Comparison of ENCODE assay signal across 29 cellular contexts in genomic region chr11:69538840-69539239, GRCh38. TPM values are rescaled to one million over a fixed set of nuclear protein-coding genes. Genes with fewer than 3 reads are reported as not detected.
DNase-seq lines count a peak whose midpoint lies in the region; ATAC-seq, FAIRE-seq and TF ChIP-seq lines count a peak whose summit lies in the region.
"Had no signal": no experiment of that assay in that cellular context is flagged by ENCODE, and none has a peak within 500 bp of the region (broad histone marks: within the 10 kb centered on the region; RNA-seq: fewer than 3 reads in every experiment).

No MANE protein-coding gene starts in this region.

- no peak overlapping the region for H3K4me2 ChIP-seq in A549
- H3K4me2 ChIP-seq in SK-N-SH = no peak overlapping the region

- ATAC-seq in A549 = no peak
- ATAC-seq in left cardiac atrium = peak; percentile 21 to 37
- ATAC-seq in HG03039 (IDR thresholded peaks at IDR 0.05; ENCODE audit: unreplicated experiment) = no peak
- no peak for ATAC-seq in HG02885 (IDR thresholded peaks at IDR 0.05; ENCODE audit: poor library complexity, unreplicated experiment)
- ATAC-seq in activated T-cell treated with anti-CD3 and anti-CD28 coated beads, Interleukin-2, amount 50 U/mL, for 4 hours = no peak
- ATAC-seq: activated T-helper 17 cell treated with anti-CD3 and anti-CD28 coated beads, Interleukin-2, amount 50 U/mL, for 72 hours had no signal

- no peaks in the 10 kb centered on the region for H3K9me3 Mint-ChIP-seq in activated T-cell treated with anti-CD3 and anti-CD28 coated beads, Interleukin-2, amount 50 U/mL, for 4 hours
- H3K9me3 Mint-ChIP-seq: activated naive CD8-positive, alpha-beta T cell treated with anti-CD3 and anti-CD28 coated beads, Interleukin-2, amount 10 ng/mL, durations not matched to agents 7 days and 5 days; activated T-helper 17 cell treated with anti-CD3 and anti-CD28 coated beads, Interleukin-2, amount 50 U/mL, for 72 hours; nephron progenitor cell; stimulated activated naive B cell treated with anti-CD40 and anti-IgM and Interleukin-4, amounts not matched to agents 10 μg/mL and 1 μg/mL and 100 μg/mL, for 72 hours had no signal

- no peaks in the 10 kb centered on the region for H3K36me3 Mint-ChIP-seq in activated T-cell treated with anti-CD3 and anti-CD28 coated beads, Interleukin-2, amount 50 U/mL, for 4 hours (ENCODE audit: insufficient read depth)
- H3K36me3 Mint-ChIP-seq: activated naive CD8-positive, alpha-beta T cell treated with anti-CD3 and anti-CD28 coated beads, Interleukin-2, amount 10 ng/mL, durations not matched to agents 7 days and 5 days had no signal

- H3K27me3 Mint-ChIP-seq in activated T-cell treated with anti-CD3 and anti-CD28 coated beads, Interleukin-2, amount 50 U/mL, for 4 hours (ENCODE audit: low read depth) = peaks cover 20% of the 10 kb centered on the region
- H3K27me3 Mint-ChIP-seq: activated naive CD8-positive, alpha-beta T cell treated with anti-CD3 and anti-CD28 coated beads, Interleukin-2, amount 10 ng/mL, durations not matched to agents 7 days and 5 days had no signal

- no peaks in the 10 kb centered on the region for H3K9me2 ChIP-seq in SK-N-SH

- TF ChIP-seq CTCF in A549 (IDR thresholded peaks at IDR 0.05) (no peak), SK-N-SH (IDR thresholded peaks at IDR 0.05) (no peak)

- H3F3A ChIP-seq in SK-N-SH (replicated peaks; ENCODE audit: insufficient read depth) = no peaks in the 10 kb centered on the region

- TF ChIP-seq EP300 in A549 (IDR thresholded peaks at IDR 0.05) = no peak
- TF ChIP-seq EP300 in SK-N-SH (IDR thresholded peaks at IDR 0.05; ENCODE audit: borderline replicate concordance in 1 of 2, low read depth in 1 of 2, low read length in 1 of 2) = no peak

- H3K9me3 ChIP-seq in A549 = no peaks in the 10 kb centered on the region
- no peaks in the 10 kb centered on the region for H3K9me3 ChIP-seq in SK-N-SH
- H3K9me3 ChIP-seq: pancreas, SJSA1, thoracic aorta had no signal

- intact Hi-C loops in left cardiac atrium (cut with DNase I) (loop anchor here in 1 of 2 donors (10.0 kb wide), 1 partner anchor 234 kb away; no protein-coding TSS in a partner anchor), posterior vena cava (cut with DNase I) (no loop called here)

- WGBS in A549 (ENCODE audit: missing lambda C conversion rate) = 89% methylated on average over 8 of the region's 8 CpGs
- WGBS in SK-N-SH (ENCODE audit: low lambda C conversion rate) = 94% methylated on average over 5 of the region's 8 CpGs

- CTCF ChIA-PET in A549 (lab: Yijun Ruan, JAX) (no interaction called here), SK-N-SH (lab: Yijun Ruan, JAX) (no interaction called here)

- no peaks in the 10 kb centered on the region for H3K36me3 ChIP-seq in SK-N-SH (replicated peaks in 1 of 2; ENCODE audit: control insufficient read depth in 1 of 2, insufficient read depth in 2 of 2, low read length in 1 of 2)
- H3K36me3 ChIP-seq: pancreas, SJSA1, thoracic aorta had no signal

- H3K4me3 Mint-ChIP-seq in activated T-cell treated with anti-CD3 and anti-CD28 coated beads, Interleukin-2, amount 50 U/mL, for 4 hours = no peak overlapping the region
- H3K4me3 Mint-ChIP-seq: activated naive CD8-positive, alpha-beta T cell treated with anti-CD3 and anti-CD28 coated beads, Interleukin-2, amount 10 ng/mL, durations not matched to agents 7 days and 5 days; activated T-helper 17 cell treated with anti-CD3 and anti-CD28 coated beads, Interleukin-2, amount 50 U/mL, for 72 hours; nephron progenitor cell had no signal

- no peak for DNase-seq in A549 (ENCODE audit: low read depth in 1 of 2, low spot score in 1 of 2)
- peak; percentile 56 for DNase-seq in SK-N-SH
- DNase-seq in left cardiac atrium = peak; percentile 20
- DNase-seq in posterior vena cava (ENCODE audit: low spot score) = peak; percentile 46
- no peak for DNase-seq in T-helper 2 cell
- no peak for DNase-seq in activated T-cell treated with anti-CD3 and anti-CD28 coated beads, Interleukin-2, amount 50 U/mL, for 4 hours
- DNase-seq: activated CD4-positive, alpha-beta T cell treated with anti-CD3 and anti-CD28 coated beads, Interleukin-2, amount 50 U/mL, for 1 hour; activated naive CD8-positive, alpha-beta T cell treated with anti-CD3 and anti-CD28 coated beads, Interleukin-2, amount 10 ng/mL, durations not matched to agents 7 days and 5 days; GM23248; NCI-H1105 treated with DMSO at 0.1 percent for 48 hours; NCI-H2081; nephron progenitor cell; stimulated activated CD4-positive, alpha-beta T cell treated with anti-CD3 and anti-CD28 coated beads, Interleukin-2, amount 100 ng/mL, for 24 hours; stimulated activated naive B cell treated with anti-CD40 and anti-IgM and Interleukin-4, amounts not matched to agents 10 μg/mL and 1 μg/mL and 100 μg/mL, for 72 hours had no signal

- POLR2A ChIA-PET in A549 (lab: Yijun Ruan, JAX) (no interaction called here), SK-N-SH (lab: Yijun Ruan, JAX) (no interaction called here)

- H3K9ac ChIP-seq in SK-N-SH = no peak overlapping the region
- H3K9ac ChIP-seq: GM23248 had no signal

- no peaks in the 10 kb centered on the region for H3K27me3 ChIP-seq in SK-N-SH (ENCODE audit: insufficient read depth)
- H3K27me3 ChIP-seq: pancreas, SJSA1 had no signal

- TF ChIP-seq POLR2A in A549 (IDR thresholded peaks at IDR 0.05; ENCODE audit: low read length) = no peak

- FAIRE-seq in A549 (lab: Jason Lieb, UNC) = no peak
- FAIRE-seq: A204.1, colon, pancreas had no signal

- peaks cover 31% of the 10 kb centered on the region for H3K4me1 ChIP-seq in A549
- H3K4me1 ChIP-seq in SK-N-SH (ENCODE audit: control insufficient read depth in 1 of 2, insufficient read depth in 2 of 2, low read depth in 1 of 2, low read length in 1 of 2) = peaks cover 11 to 15% of the 10 kb centered on the region in 2 experiments; a peak in 2 of 4 replicates
- H3K4me1 ChIP-seq: pancreas had no signal

- H3K4me1 Mint-ChIP-seq in activated T-cell treated with anti-CD3 and anti-CD28 coated beads, Interleukin-2, amount 50 U/mL, for 4 hours (ENCODE audit: low read depth) = peaks cover 4% of the 10 kb centered on the region
- H3K4me1 Mint-ChIP-seq: activated T-helper 17 cell treated with anti-CD3 and anti-CD28 coated beads, Interleukin-2, amount 50 U/mL, for 72 hours had no signal

- H3K79me2 ChIP-seq in SK-N-SH (ENCODE audit: insufficient read depth) = no peaks in the 10 kb centered on the region

- H3K27ac ChIP-seq in A549 (peak overlapping the region; percentile 39 to 85; a peak in 4 of 6 replicates), SK-N-SH (ENCODE audit: low read depth in 2 of 2, low read length in 1 of 2) (peak overlapping the region in 1 of 2 experiments; percentile 44; a peak in 1 of 4 replicates)
- H3K27ac ChIP-seq: GM23248, pancreas, SJSA1 had no signal

- H4K20me1 ChIP-seq in SK-N-SH (ENCODE audit: insufficient read depth) = no peaks in the 10 kb centered on the region

- no peak overlapping the region for H3K4me3 ChIP-seq in A549
- no peak overlapping the region for H3K4me3 ChIP-seq in SK-N-SH (ENCODE audit: low read depth in 2 of 2, low read length in 1 of 2)
- H3K4me3 ChIP-seq: GM23248, pancreas, SJSA1 had no signal

- TF ChIP-seq RAD21 in A549 (conservative IDR thresholded peaks at IDR 0.05 in 1 of 2, IDR thresholded peaks at IDR 0.05 in 1 of 2) (no peak), SK-N-SH (IDR thresholded peaks at IDR 0.05; ENCODE audit: low read length) (no peak)

- H2AFZ ChIP-seq in SK-N-SH (ENCODE audit: low read depth) = no peak overlapping the region
- H2AFZ ChIP-seq: GM23248 had no signal

TF ChIP-seq in A549, 52 proteins besides CTCF, POLR2A, EP300 and RAD21 (continues in another document):
- TF ChIP-seq FOSL2 (IDR thresholded peaks at IDR 0.05) = no peak
- no peak for TF ChIP-seq FOSL2 (CRISPR knock-in tag; IDR thresholded peaks at IDR 0.05)
- no peak for TF ChIP-seq CHD2 (IDR thresholded peaks at IDR 0.05; ENCODE audit: low read length, partially characterized antibody)

TF ChIP-seq in SK-N-SH, 30 proteins besides CTCF, POLR2A, EP300 and RAD21:
- TF ChIP-seq GABPA (IDR thresholded peaks at IDR 0.05; ENCODE audit: low read depth) = no peak
- no peak for TF ChIP-seq SMC3 (IDR thresholded peaks at IDR 0.05; ENCODE audit: low read depth, low read length)
- no peak for TF ChIP-seq FOSL2 (IDR thresholded peaks at IDR 0.05; ENCODE audit: borderline replicate concordance, low read depth)
- TF ChIP-seq POLR2AphosphoS5 (IDR thresholded peaks at IDR 0.05; ENCODE audit: low read depth, low read length) = no peak
- no peak for TF ChIP-seq MEF2A (IDR thresholded peaks at IDR 0.05; ENCODE audit: borderline replicate concordance, low read depth)
- no peak for TF ChIP-seq SIN3A (IDR thresholded peaks at IDR 0.05; ENCODE audit: borderline replicate concordance, low read depth, low read length)
- TF ChIP-seq NRF1 (IDR thresholded peaks at IDR 0.05; ENCODE audit: low read depth, low read length) = no peak
- TF ChIP-seq MAX (IDR thresholded peaks at IDR 0.05; ENCODE audit: low read depth) = no peak
- TF ChIP-seq MXI1 (IDR thresholded peaks at IDR 0.05; ENCODE audit: low read depth, low read length) = no peak
- no peak for TF ChIP-seq ELF1 (IDR thresholded peaks at IDR 0.05)
- no peak for TF ChIP-seq CHD2 (IDR thresholded peaks at IDR 0.05; ENCODE audit: low read length, partially characterized antibody)
- TF ChIP-seq RFX5 (IDR thresholded peaks at IDR 0.05; ENCODE audit: low read length) = no peak
- no peak for TF ChIP-seq EZH2phosphoT487 (IDR thresholded peaks at IDR 0.05; ENCODE audit: borderline replicate concordance, low read depth)
- no peak for TF ChIP-seq GATA2 (CRISPR knock-in tag; IDR thresholded peaks at IDR 0.05)
- TF ChIP-seq RCOR1 (IDR thresholded peaks at IDR 0.05; ENCODE audit: low read length) = no peak
- no peak for TF ChIP-seq TEAD4 (IDR thresholded peaks at IDR 0.05; ENCODE audit: borderline replicate concordance, insufficient read depth)
TF ChIP-seq in SK-N-SH: peak in this region for 0.

RNA-seq across cellular contexts. Expression of gene LINC01488, which starts 57.4 kb away (rescaled TPM):
- polyA plus RNA-seq in A549 (2011; rRNA removed) (not detected in 2 replicates), A549 (2017; fragmentation: RNase III; extraction: RNeasy Plus Mini Kit Qiagen cat#74134 plus additional on column Dnase treatment) (0.05 to 0.11 TPM (median 0.09 TPM) in 3 replicates), SK-N-SH (2012; rRNA removed) (not detected in 2 replicates)
- 0.03 and 0.07 TPM in 2 replicates for polyA plus RNA-seq in A549 (2012; cell fraction: cytosol; rRNA removed)
- 0.19 and 0.22 TPM in 2 replicates for polyA plus RNA-seq in A549 (2012; cell fraction: nucleus; rRNA removed)
- not detected in 2 replicates for polyA minus RNA-seq in A549 (2011; rRNA and poly(A)+ RNA removed)
- polyA plus RNA-seq in SK-N-SH (2012; cell fraction: cytosol; rRNA removed) = not detected in 2 replicates
- polyA plus RNA-seq in SK-N-SH (2012; cell fraction: nucleus; rRNA removed) = 0.08 TPM in 1 of 2 replicates, not detected in the other
- total RNA-seq in left cardiac atrium (under 1 TPM in 1 of 2 donors, not detected in 1; 0.06 TPM), posterior vena cava (not detected)
- total RNA-seq in activated T-cell treated with anti-CD3 and anti-CD28 coated beads, Interleukin-2, amount 50 U/mL, for 4 hours = not detected
- total RNA-seq: activated naive CD8-positive, alpha-beta T cell treated with anti-CD3 and anti-CD28 coated beads, Interleukin-2, amount 10 ng/mL, durations not matched to agents 7 days and 5 days; activated T-helper 17 cell treated with anti-CD3 and anti-CD28 coated beads, Interleukin-2, amount 50 U/mL, for 72 hours; fibroblast of lung; glomerular endothelial cell; GM23248; mononuclear cell; NCI-H460; pancreas; skeletal muscle tissue; T-helper 2 cell treated with Interferon-gamma antibody and Interleukin-4, amounts not matched to agents 100 ng/mL and 5 ng/mL, for 36 hours; thoracic aorta had no signal
- polyA plus RNA-seq: BJ, fibroblast of lung, GM23248, pancreas had no signal

Comparison
In these comparisons a context has a peak if more than half of its experiments do, and no peak if none do; other contexts are left out.
1. ATAC-seq: peak in left cardiac atrium (2 of 2); none in A549 (0 of 2), HG03039 (single experiment), HG02885 (single experiment) and activated T-cell treated with anti-CD3 and anti-CD28 coated beads, Interleukin-2, amount 50 U/mL, for 4 hours (0 of 2).
2. DNase-seq: peak in SK-N-SH (single experiment), left cardiac atrium (single experiment) and posterior vena cava (single experiment); none in A549 (0 of 2), T-helper 2 cell (0 of 5) and activated T-cell treated with anti-CD3 and anti-CD28 coated beads, Interleukin-2, amount 50 U/mL, for 4 hours (single experiment).